20 cellular contexts compared by ENCODE assay signal in the genomic region with DNA sequence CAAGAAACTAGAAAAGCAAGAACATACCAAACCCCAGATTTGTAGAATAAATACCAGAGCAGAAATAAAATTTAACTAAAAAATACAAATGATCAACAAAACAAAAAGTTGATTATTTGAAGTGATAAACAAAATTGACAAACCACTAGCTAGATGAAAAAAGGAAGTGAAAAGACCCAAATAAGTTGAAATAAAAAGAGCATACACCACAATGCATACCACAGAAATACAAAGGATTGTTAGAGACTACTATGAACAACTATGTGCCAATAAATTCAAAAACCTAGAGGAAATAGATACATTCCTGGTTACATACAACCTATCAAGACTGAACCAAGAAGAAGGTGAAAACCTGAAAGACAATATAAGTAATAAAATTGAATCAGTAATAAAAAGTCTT.
DNase-seq lines count a peak whose midpoint lies in the region; ATAC-seq and TF ChIP-seq lines count a peak whose summit lies in the region.
"Had no signal": no experiment of that assay in that cellular context is flagged by ENCODE, and none has a peak within 500 bp of the region (broad histone marks: within the 10 kb centered on the region; RNA-seq: fewer than 3 reads in every experiment).

No MANE protein-coding gene starts in this region.

- H3K4me1 ChIP-seq in upper lobe of right lung: no peaks in the 10 kb centered on the region
- H3K4me1 ChIP-seq in psoas muscle: no peaks in the 10 kb centered on the region
- H3K4me1 ChIP-seq: ascending aorta, pancreas had no signal

- no peak for TF ChIP-seq CTCF in GM12865 (IDR thresholded peaks at IDR 0.05; ENCODE audit: insufficient read depth, low read depth, low read length, missing control alignments)
- no peak for TF ChIP-seq CTCF in lower leg skin (IDR thresholded peaks at IDR 0.05)
- no peak for TF ChIP-seq CTCF in upper lobe of right lung (IDR thresholded peaks at IDR 0.05)
- no peak for TF ChIP-seq CTCF in psoas muscle (IDR thresholded peaks at IDR 0.05)

- intact Hi-C loops in lower leg skin (cut with DNase I; ENCODE audit: low total_unique reads) (no loop called here), upper lobe of right lung (cut with DNase I) (no loop called here), psoas muscle (cut with DNase I) (no loop called here)

- H3K4me3 ChIP-seq in GM12865 (ENCODE audit: low read depth, low read length) (no peak overlapping the region), lower leg skin (ENCODE audit: low read depth, poor library complexity, severe bottlenecking) (no peak overlapping the region), upper lobe of right lung (no peak overlapping the region), psoas muscle (no peak overlapping the region)
- H3K4me3 ChIP-seq: ascending aorta, pancreas, skin epidermis had no signal

- H3K36me3 ChIP-seq in upper lobe of right lung: no peaks in the 10 kb centered on the region
- no peaks in the 10 kb centered on the region for H3K36me3 ChIP-seq in psoas muscle (ENCODE audit: insufficient read depth in 1 of 2, low read depth in 1 of 2)
- H3K36me3 ChIP-seq: ascending aorta, pancreas had no signal

- no peak for TF ChIP-seq POLR2A in lower leg skin (IDR thresholded peaks at IDR 0.05)

- ATAC-seq in GM19395 (IDR thresholded peaks at IDR 0.05; ENCODE audit: unreplicated experiment): peak; percentile 70
- peak; percentile 45 for ATAC-seq in HG02623 (IDR thresholded peaks at IDR 0.05; ENCODE audit: unreplicated experiment)
- ATAC-seq in HG03196 (IDR thresholded peaks at IDR 0.05; ENCODE audit: unreplicated experiment): peak; percentile 42
- no peak for ATAC-seq in upper lobe of right lung
- no peak for ATAC-seq in psoas muscle
- ATAC-seq: pancreas had no signal

- H3K27ac ChIP-seq in upper lobe of right lung (no peak overlapping the region), psoas muscle (no peak overlapping the region)
- H3K27ac ChIP-seq: ascending aorta, pancreas, skin epidermis, VCaP had no signal

- no peaks in the 10 kb centered on the region for H3K9me3 ChIP-seq in upper lobe of right lung
- peaks cover 14% of the 10 kb centered on the region for H3K9me3 ChIP-seq in psoas muscle
- H3K9me3 ChIP-seq: pancreas had no signal

- H3K27me3 ChIP-seq in upper lobe of right lung: no peaks in the 10 kb centered on the region
- no peaks in the 10 kb centered on the region for H3K27me3 ChIP-seq in psoas muscle (ENCODE audit: insufficient read depth in 3 of 3, low read length in 2 of 3)
- H3K27me3 ChIP-seq: ascending aorta had no signal

- DNase-seq in GM12865 (ENCODE audit: low read depth) (peak; percentile 5), NCI-H2029 (lab: John Stamatoyannopoulos, UW) (no peak), lower leg skin (ENCODE audit: low spot score in 2 of 2) (no peak), upper lobe of right lung (no peak), psoas muscle (no peak)
- DNase-seq: 8988T; activated CD8-positive, alpha-beta memory T cell treated with anti-CD3 and anti-CD28 coated beads for 24 hours; activated gamma-delta T cell; CD8-positive, alpha-beta memory T cell; glutamatergic neuron; HFFc6; NCI-H2171 treated with DMSO at 0.1 percent for 48 hours; pancreas; SK-N-SH had no signal

Comparison
In these comparisons a context has a peak if more than half of its experiments do, and no peak if none do; other contexts are left out.
1. ATAC-seq: peak in GM19395 (single experiment), HG02623 (single experiment) and HG03196 (single experiment); none in upper lobe of right lung (single experiment) and psoas muscle (0 of 4).